ENCODE assay signal across 17 cellular contexts in the genomic region with DNA sequence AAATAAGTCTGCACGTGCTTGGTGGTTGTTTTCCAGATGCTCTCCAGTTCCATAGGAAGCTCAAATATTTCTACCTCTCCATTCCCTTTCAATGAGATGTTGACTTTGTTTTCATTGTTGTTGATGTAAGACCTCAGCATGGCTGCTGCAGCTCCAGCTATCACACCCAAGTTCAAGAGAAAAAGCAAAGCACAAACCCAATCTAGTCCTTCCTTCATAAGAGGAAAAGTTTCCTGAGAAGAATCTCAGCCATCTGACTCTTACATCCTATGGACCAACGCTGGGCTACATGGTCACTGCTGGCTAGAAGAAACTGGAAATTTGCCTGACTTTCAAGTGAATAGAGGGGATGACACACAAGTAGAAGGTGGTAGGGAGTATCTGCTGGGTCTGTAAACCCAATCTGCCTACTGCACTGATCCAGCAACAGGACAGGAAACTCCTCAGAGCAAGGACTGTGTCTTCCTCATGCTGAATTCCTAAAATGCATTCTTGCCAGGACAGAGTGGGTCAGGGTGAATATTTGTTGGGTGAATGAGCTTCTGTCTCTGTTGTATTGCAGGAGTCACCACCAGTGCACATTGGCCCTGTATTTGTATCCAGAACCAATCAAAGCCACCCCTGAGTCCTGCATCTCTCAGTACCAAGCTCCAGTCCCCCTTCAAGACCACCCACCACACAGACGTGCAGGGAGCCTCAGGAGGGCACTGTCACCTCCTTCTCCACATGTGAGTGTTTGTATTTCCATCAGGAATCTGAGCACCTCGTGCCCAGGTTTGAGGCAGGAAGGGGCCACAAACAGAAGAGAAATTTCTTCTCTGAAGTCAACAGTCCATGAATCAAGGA.
DNase-seq lines count a peak whose midpoint lies in the region; ATAC-seq and TF ChIP-seq lines count a peak whose summit lies in the region.
"Had no signal": no experiment of that assay in that cellular context is flagged by ENCODE, and none has a peak within 500 bp of the region (broad histone marks: within the 10 kb centered on the region; RNA-seq: fewer than 3 reads in every experiment).

No MANE protein-coding gene starts in this region.

- H3K36me3 ChIP-seq in GM23248 (ENCODE audit: low read depth) (no peaks in the 10 kb centered on the region), SK-N-SH (replicated peaks in 1 of 2; ENCODE audit: control insufficient read depth in 1 of 2, insufficient read depth in 2 of 2, low read length in 1 of 2) (no peaks in the 10 kb centered on the region)
- H3K36me3 ChIP-seq: BLaER1, HAP-1 had no signal

- H3K4me3 ChIP-seq in GM23248, result no peak overlapping the region
- H3K4me3 ChIP-seq in coronary artery, result no peak overlapping the region
- H3K4me3 ChIP-seq in SK-N-SH (ENCODE audit: low read depth in 2 of 2, low read length in 1 of 2), result no peak overlapping the region; a peak in 1 of 4 replicates
- H3K4me3 ChIP-seq: BLaER1, HAP-1 had no signal

- H3K4me1 ChIP-seq in GM23248 (ENCODE audit: insufficient read depth) (no peaks in the 10 kb centered on the region), SK-N-SH (ENCODE audit: control insufficient read depth in 1 of 2, insufficient read depth in 2 of 2, low read depth in 1 of 2, low read length in 1 of 2) (no peaks in the 10 kb centered on the region; a peak in 1 of 4 replicates)
- H3K4me1 ChIP-seq: HAP-1 had no signal

- 11 to 16% methylated on average over 4 of the region's 4 CpGs for WGBS in GM23248 (ENCODE audit: low coverage in 1 of 2, low lambda C conversion rate in 2 of 2, missing lambda C conversion rate in 2 of 2), 2 experiments
- WGBS in SK-N-SH (ENCODE audit: low lambda C conversion rate), result 24% methylated on average over 4 of the region's 4 CpGs

- TF ChIP-seq CTCF in coronary artery (IDR thresholded peaks at IDR 0.05) (no peak), SK-N-SH (IDR thresholded peaks at IDR 0.05) (no peak)

- no peaks in the 10 kb centered on the region for H3K9me3 ChIP-seq in GM23248 (ENCODE audit: low read depth)
- H3K9me3 ChIP-seq in SK-N-SH, result no peaks in the 10 kb centered on the region
- H3K9me3 ChIP-seq: BLaER1, HAP-1 had no signal

- no peak overlapping the region for H3K4me2 ChIP-seq in GM23248 (ENCODE audit: unreplicated experiment)
- no peak overlapping the region for H3K4me2 ChIP-seq in SK-N-SH

- CTCF ChIA-PET in SK-N-SH (lab: Yijun Ruan, JAX), result interaction anchor here (0.6 to 4.1 kb wide), 40 partner anchors 7 to 534 kb away, joined by 3 to 37 read pairs (median 4); no protein-coding TSS in a partner anchor

- H3K27me3 ChIP-seq in GM23248 (replicated peaks; ENCODE audit: insufficient read depth), result peaks cover 17% of the 10 kb centered on the region
- no peaks in the 10 kb centered on the region; the same call in 1 of the 2 replicates for H3K27me3 ChIP-seq in SK-N-SH (ENCODE audit: insufficient read depth)
- H3K27me3 ChIP-seq: BLaER1 had no signal

- H3K27ac ChIP-seq in GM23248, result no peak overlapping the region
- no peak overlapping the region for H3K27ac ChIP-seq in coronary artery
- H3K27ac ChIP-seq in SK-N-SH (ENCODE audit: low read depth in 2 of 2, low read length in 1 of 2), result no peak overlapping the region
- H3K27ac ChIP-seq: 22Rv1, BLaER1, HL-60 had no signal

- H4K20me1 ChIP-seq in GM23248 (ENCODE audit: insufficient read depth) (no peaks in the 10 kb centered on the region), SK-N-SH (ENCODE audit: insufficient read depth) (no peaks in the 10 kb centered on the region)
- H4K20me1 ChIP-seq: BLaER1 had no signal

- H3K9ac ChIP-seq in GM23248, result no peak overlapping the region
- no peak overlapping the region for H3K9ac ChIP-seq in SK-N-SH
- H3K9ac ChIP-seq: BLaER1 had no signal

- TF ChIP-seq RAD21 in SK-N-SH (IDR thresholded peaks at IDR 0.05; ENCODE audit: low read length), result no peak

- no peaks in the 10 kb centered on the region for H3K79me2 ChIP-seq in GM23248 (ENCODE audit: insufficient read depth)
- no peaks in the 10 kb centered on the region for H3K79me2 ChIP-seq in SK-N-SH (ENCODE audit: insufficient read depth)

- H3F3A ChIP-seq in GM23248 (ENCODE audit: insufficient read depth), result no peaks in the 10 kb centered on the region
- no peaks in the 10 kb centered on the region for H3F3A ChIP-seq in SK-N-SH (replicated peaks; ENCODE audit: insufficient read depth)

- H3K9me2 ChIP-seq in GM23248 (ENCODE audit: insufficient read depth), result no peaks in the 10 kb centered on the region
- H3K9me2 ChIP-seq in SK-N-SH, result no peaks in the 10 kb centered on the region

- TF ChIP-seq EP300 in SK-N-SH (IDR thresholded peaks at IDR 0.05; ENCODE audit: borderline replicate concordance in 1 of 2, low read depth in 1 of 2, low read length in 1 of 2), result no peak

- no peak for ATAC-seq in activated CD4-positive, CD25-positive, alpha-beta regulatory T cell treated with anti-CD3 and anti-CD28 coated beads, Interleukin-2, amount 50 U/mL, for 24 hours

- H2AFZ ChIP-seq in GM23248, result no peak overlapping the region
- no peak overlapping the region for H2AFZ ChIP-seq in SK-N-SH (ENCODE audit: low read depth)

- in situ Hi-C loops in GM23248 (cut with MboI), result no loop called here

- peak; percentile 5 for DNase-seq in activated CD4-positive, CD25-positive, alpha-beta regulatory T cell treated with anti-CD3 and anti-CD28 coated beads, Interleukin-2, amount 50 U/mL, for 72 hours
- DNase-seq in GM23248 (peak; percentile 23), coronary artery (ENCODE audit: low spot score) (peak; percentile 14), SK-N-SH (no peak), NCI-H1436 (lab: John Stamatoyannopoulos, UW) (no peak)
- DNase-seq in stimulated activated CD8-positive, alpha-beta memory T cell treated with anti-CD3 and anti-CD28 coated beads, Interleukin-4, amount 100 ng/mL, for 48 hours, result peak; percentile 1
- DNase-seq in stimulated activated CD4-positive, alpha-beta T cell treated with anti-CD3 and anti-CD28 coated beads, Interleukin-1b, Interleukin-23, amount 100 ng/mL, for 48 hours, result no peak
- DNase-seq: GF-D8, MM.1S, NCI-H1048, NCI-H1436 treated with DMSO at 0.1 percent for 48 hours, NCI-H524 treated with DMSO at 0.1 percent for 48 hours had no signal

- POLR2A ChIA-PET in SK-N-SH (lab: Yijun Ruan, JAX), result no interaction called here

TF ChIP-seq in SK-N-SH, 30 proteins besides CTCF, POLR2A, EP300 and RAD21:
- TF ChIP-seq FOSL2 (IDR thresholded peaks at IDR 0.05; ENCODE audit: borderline replicate concordance, low read depth) (no peak), YY1 (IDR thresholded peaks at IDR 0.05; ENCODE audit: low read depth) (no peak), SMC3 (IDR thresholded peaks at IDR 0.05; ENCODE audit: low read depth, low read length) (no peak), RFX5 (IDR thresholded peaks at IDR 0.05; ENCODE audit: low read length) (no peak), TCF12 (IDR thresholded peaks at IDR 0.05) (no peak), FOXJ3 (CRISPR knock-in tag; IDR thresholded peaks at IDR 0.05) (no peak), JUND (IDR thresholded peaks at IDR 0.05) (no peak)
- TF ChIP-seq, protein P1, sequence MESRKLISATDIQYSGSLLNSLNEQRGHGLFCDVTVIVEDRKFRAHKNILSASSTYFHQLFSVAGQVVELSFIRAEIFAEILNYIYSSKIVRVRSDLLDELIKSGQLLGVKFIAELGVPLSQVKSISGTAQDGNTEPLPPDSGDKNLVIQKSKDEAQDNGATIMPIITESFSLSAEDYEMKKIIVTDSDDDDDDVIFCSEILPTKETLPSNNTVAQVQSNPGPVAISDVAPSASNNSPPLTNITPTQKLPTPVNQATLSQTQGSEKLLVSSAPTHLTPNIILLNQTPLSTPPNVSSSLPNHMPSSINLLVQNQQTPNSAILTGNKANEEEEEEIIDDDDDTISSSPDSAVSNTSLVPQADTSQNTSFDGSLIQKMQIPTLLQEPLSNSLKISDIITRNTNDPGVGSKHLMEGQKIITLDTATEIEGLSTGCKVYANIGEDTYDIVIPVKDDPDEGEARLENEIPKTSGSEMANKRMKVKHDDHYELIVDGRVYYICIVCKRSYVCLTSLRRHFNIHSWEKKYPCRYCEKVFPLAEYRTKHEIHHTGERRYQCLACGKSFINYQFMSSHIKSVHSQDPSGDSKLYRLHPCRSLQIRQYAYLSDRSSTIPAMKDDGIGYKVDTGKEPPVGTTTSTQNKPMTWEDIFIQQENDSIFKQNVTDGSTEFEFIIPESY (IDR thresholded peaks at IDR 0.05; ENCODE audit: borderline replicate concordance, low read depth), result no peak

Comparison
In these comparisons a context has a peak if more than half of its experiments do, and no peak if none do; other contexts are left out.
1. DNase-seq: peak in activated CD4-positive, CD25-positive, alpha-beta regulatory T cell treated with anti-CD3 and anti-CD28 coated beads, Interleukin-2, amount 50 U/mL, for 72 hours (single experiment), GM23248 (single experiment), coronary artery (single experiment) and stimulated activated CD8-positive, alpha-beta memory T cell treated with anti-CD3 and anti-CD28 coated beads, Interleukin-4, amount 100 ng/mL, for 48 hours (single experiment); none in SK-N-SH (single experiment), stimulated activated CD4-positive, alpha-beta T cell treated with anti-CD3 and anti-CD28 coated beads, Interleukin-1b, Interleukin-23, amount 100 ng/mL, for 48 hours (single experiment) and NCI-H1436 (single experiment).